26 cellular contexts compared by ENCODE assay signal in genomic region chr5:18321516-18321915, GRCh38.
"Had no signal": no experiment of that assay in that cellular context is flagged by ENCODE, and none has a peak within 500 bp of the region (broad histone marks: within the 10 kb centered on the region; RNA-seq: fewer than 3 reads in every experiment).

No MANE protein-coding gene starts in this region.

- H3K27ac ChIP-seq: left ventricle myocardium inferior, neural progenitor cell, ovary, right atrium auricular region, right lobe of liver, stomach, testis, thyroid gland, transverse colon, upper lobe of right lung, uterus had no signal

- H3K27me3 Mint-ChIP-seq: progenitor cell of endocrine pancreas had no signal

- H3K27me3 ChIP-seq: neural progenitor cell, ovary, right atrium auricular region, right lobe of liver, stomach, testis, thyroid gland, transverse colon, upper lobe of right lung, uterus had no signal

- H3K27ac Mint-ChIP-seq: mesothelial cell of epicardium; naive B cell; natural killer cell; nephron progenitor cell; neural progenitor cell; progenitor cell of endocrine pancreas; stimulated activated naive B cell treated with anti-CD40 and anti-IgM and Interleukin-4, amounts not matched to agents 10 μg/mL and 1 μg/mL and 100 μg/mL, for 72 hours had no signal

- H3K36me3 ChIP-seq: left ventricle myocardium inferior, neural progenitor cell, ovary, right atrium auricular region, right lobe of liver, stomach, thyroid gland, transverse colon, upper lobe of right lung, uterus had no signal

- H3K9me3 Mint-ChIP-seq: nephron progenitor cell had no signal

- H3K4me1 Mint-ChIP-seq: naive B cell; natural killer cell; nephron progenitor cell; stimulated activated naive B cell treated with anti-CD40 and anti-IgM and Interleukin-4, amounts not matched to agents 10 μg/mL and 1 μg/mL and 100 μg/mL, for 72 hours had no signal

- H3K4me2 ChIP-seq: neural progenitor cell, smooth muscle cell had no signal

- H2AFZ ChIP-seq: neural progenitor cell had no signal

- ATAC-seq: natural killer cell; right lobe of liver; stimulated activated naive B cell treated with anti-CD40 and anti-IgM and Interleukin-4, amounts not matched to agents 10 μg/mL and 1 μg/mL and 100 μg/mL, for 72 hours; stimulated activated naive CD8-positive, alpha-beta T cell treated with anti-CD3 and anti-CD28 coated beads, Interleukin-15, Interleukin-2, amounts not matched to agents 100 U/mL and 50 U/mL, for 24 hours; upper lobe of right lung had no signal

- H3K9me3 ChIP-seq: left ventricle myocardium inferior, ovary, right atrium auricular region, right lobe of liver, testis, thyroid gland, transverse colon, upper lobe of right lung, uterus had no signal

- H3K4me1 ChIP-seq: left ventricle myocardium inferior, neural progenitor cell, right atrium auricular region, right lobe of liver, stomach, testis, thyroid gland, transverse colon, upper lobe of right lung, uterus had no signal

- H3K36me3 Mint-ChIP-seq: mesothelial cell of epicardium; naive B cell; natural killer cell; neural progenitor cell; stimulated activated naive B cell treated with anti-CD40 and anti-IgM and Interleukin-4, amounts not matched to agents 10 μg/mL and 1 μg/mL and 100 μg/mL, for 72 hours had no signal

- H3K4me3 ChIP-seq: left ventricle myocardium inferior, lung, neural progenitor cell, ovary, right atrium auricular region, right lobe of liver, smooth muscle cell, stomach, testis, thyroid gland, transverse colon, upper lobe of right lung, uterus had no signal

- DNase-seq: islet precursor cell; left ventricle myocardium inferior; mesendoderm; naive B cell; natural killer cell; nephron progenitor cell; ovary; right lobe of liver; stimulated activated CD4-positive, alpha-beta T cell treated with anti-CD3 and anti-CD28 coated beads, Interleukin-12 subunit alpha, Interleukin-12 subunit beta, amount 100 ng/mL, for 4 hours; stimulated activated CD4-positive, alpha-beta T cell treated with anti-CD3 and anti-CD28 coated beads, Interleukin-15, amount 100 ng/mL, for 24 hours; stimulated activated CD4-positive, alpha-beta T cell treated with anti-CD3 and anti-CD28 coated beads, Interleukin-2, amount 100 ng/mL, for 24 hours; stimulated activated CD4-positive, alpha-beta T cell treated with anti-CD3 and anti-CD28 coated beads, Interleukin-4, amount 100 ng/mL, for 1 hour; stimulated activated naive B cell treated with anti-CD40 and anti-IgM and Interleukin-4, amounts not matched to agents 10 μg/mL and 1 μg/mL and 100 μg/mL, for 72 hours; stimulated activated naive CD8-positive, alpha-beta T cell treated with anti-CD3 and anti-CD28 coated beads, Interleukin-15, Interleukin-2, amounts not matched to agents 100 U/mL and 50 U/mL, for 24 hours; stomach; testis; thyroid gland; transverse colon; upper lobe of right lung; uterus had no signal

- H3K4me3 Mint-ChIP-seq: mesothelial cell of epicardium; naive B cell; natural killer cell; nephron progenitor cell; neural progenitor cell; stimulated activated naive B cell treated with anti-CD40 and anti-IgM and Interleukin-4, amounts not matched to agents 10 μg/mL and 1 μg/mL and 100 μg/mL, for 72 hours had no signal

- H3K9ac ChIP-seq: neural progenitor cell had no signal
